ENCODE assay signal across 9 cellular contexts in the genomic region with DNA sequence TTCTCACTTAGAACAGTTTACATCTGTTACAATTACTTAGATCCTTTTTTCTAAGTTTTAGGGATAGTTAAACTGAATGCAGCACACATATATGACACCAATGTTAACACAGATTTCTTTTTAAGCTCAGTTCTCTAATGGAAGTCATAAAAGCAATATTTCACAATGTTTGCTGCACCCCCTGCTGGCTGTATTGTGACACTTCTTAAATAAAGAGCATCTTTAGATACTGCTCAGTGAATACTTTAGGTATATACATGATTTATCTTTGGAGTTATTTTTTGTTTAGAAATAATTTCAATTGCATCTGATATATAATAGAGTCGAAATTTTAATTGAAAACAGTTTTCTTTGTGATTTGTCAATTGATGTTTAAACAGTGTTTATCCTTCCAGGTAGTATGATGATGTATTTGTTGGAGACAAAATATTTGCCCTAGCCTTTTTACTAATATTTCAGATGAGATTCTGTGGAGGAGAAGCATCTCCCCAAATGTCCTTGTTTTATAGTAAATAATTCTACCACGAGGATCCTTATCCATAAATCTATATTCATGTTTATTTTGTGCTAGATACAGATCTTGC.
DNase-seq lines count a peak whose midpoint lies in the region; FAIRE-seq and TF ChIP-seq lines count a peak whose summit lies in the region.
"Had no signal": no experiment of that assay in that cellular context is flagged by ENCODE, and none has a peak within 500 bp of the region (broad histone marks: within the 10 kb centered on the region; RNA-seq: fewer than 3 reads in every experiment).

No MANE protein-coding gene starts in this region.

- H3K27ac Mint-ChIP-seq in HFFc6, result peak overlapping the region; percentile 47

- H3K4ac ChIP-seq in neuronal stem cell (ENCODE audit: low read length), result no peak overlapping the region

- H2BK5ac ChIP-seq in neuronal stem cell (ENCODE audit: low read length), result no peak overlapping the region

- no peak for FAIRE-seq in GM12892 (lab: Jason Lieb, UNC)

- H3K14ac ChIP-seq in neuronal stem cell (ENCODE audit: low read length), result no peak overlapping the region

- H3K27me3 ChIP-seq in neuronal stem cell (ENCODE audit: control insufficient read depth in 3 of 3, insufficient read depth in 3 of 3, low read depth in 1 of 3, low read length in 3 of 3), result no peaks in the 10 kb centered on the region

- H3K4me1 Mint-ChIP-seq in HFFc6 (ENCODE audit: low read depth), result peaks cover 90% of the 10 kb centered on the region

- H3K23ac ChIP-seq in neuronal stem cell (ENCODE audit: low read depth, low read length, poor library complexity), result no peak overlapping the region

- no peaks in the 10 kb centered on the region for H3K9me3 ChIP-seq in neuronal stem cell (replicated peaks in 1 of 2; ENCODE audit: control insufficient read depth in 2 of 2, insufficient read depth in 1 of 2, low read depth in 1 of 2, low read length in 2 of 2)

- no peak overlapping the region for H3K4me3 Mint-ChIP-seq in HFFc6

- H4K91ac ChIP-seq in neuronal stem cell (ENCODE audit: low read depth, low read length, poor library complexity), result no peak overlapping the region

- H3K9ac ChIP-seq in neuronal stem cell (ENCODE audit: low read depth, low read length, poor library complexity), result no peak overlapping the region

- H2BK120ac ChIP-seq in neuronal stem cell (ENCODE audit: low read depth, low read length), result no peak overlapping the region

- peaks cover 0 to 20% of the 10 kb centered on the region in 2 donors for H3K36me3 ChIP-seq in neuronal stem cell (replicated peaks in 1 of 2; ENCODE audit: control insufficient read depth in 2 of 2, insufficient read depth in 2 of 2, low read length in 2 of 2)

- H3K27ac ChIP-seq in neuronal stem cell (replicated peaks; ENCODE audit: low read length), result no peak overlapping the region
- H3K27ac ChIP-seq: epithelial cell of prostate had no signal

- H3K36me3 Mint-ChIP-seq in HFFc6 (ENCODE audit: low read depth), result no peaks in the 10 kb centered on the region

- H3K79me1 ChIP-seq in neuronal stem cell (ENCODE audit: low read depth, low read length), result no peaks in the 10 kb centered on the region

- DNase-seq in SIG-M5 treated with dmso at 0.1 percent for 504 hours (lab: John Stamatoyannopoulos, UW; ENCODE audit: unreplicated experiment), result peak; percentile 55
- DNase-seq in SIG-M5 (lab: John Stamatoyannopoulos, UW), result no peak
- DNase-seq in HFFc6, result peak; percentile 60
- DNase-seq in NCI-H2107 treated with DMSO at 0.1 percent for 48 hours (lab: John Stamatoyannopoulos, UW; ENCODE audit: unreplicated experiment), result peak; percentile 66
- DNase-seq in activated CD4-positive, CD25-positive, alpha-beta regulatory T cell treated with anti-CD3 and anti-CD28 coated beads, Interleukin-2, amount 50 U/mL, for 72 hours, result peak; percentile 33
- DNase-seq in epithelial cell of proximal tubule (ENCODE audit: low read depth), result no peak
- peak; percentile 20 for DNase-seq in neuronal stem cell (ENCODE audit: low spot score)
- no peak for DNase-seq in GM12892 (ENCODE audit: insufficient read length)

- H2BK12ac ChIP-seq in neuronal stem cell (ENCODE audit: low read length), result no peak overlapping the region

- H2BK15ac ChIP-seq in neuronal stem cell (ENCODE audit: low read length), result no peak overlapping the region

- no peaks in the 10 kb centered on the region for H3K9me3 Mint-ChIP-seq in HFFc6

- no peak overlapping the region for H3K18ac ChIP-seq in neuronal stem cell (ENCODE audit: low read length)

- no peak for TF ChIP-seq POLR2A in GM12892 (IDR thresholded peaks at IDR 0.05; ENCODE audit: low read depth, low read length)

- H3K4me2 ChIP-seq in neuronal stem cell (ENCODE audit: insufficient read depth, low read length, poor library complexity, severe bottlenecking), result no peak overlapping the region

- TF ChIP-seq CTCF in HFFc6 (IDR thresholded peaks at IDR 0.05), result peak; percentile 93
- TF ChIP-seq CTCF in epithelial cell of proximal tubule (conservative IDR thresholded peaks at IDR 0.05; ENCODE audit: low read depth, low read length), result peak; percentile 80

- H2AK5ac ChIP-seq in neuronal stem cell (ENCODE audit: low read depth, low read length), result no peak overlapping the region

- H3K4me3 ChIP-seq in epithelial cell of proximal tubule (ENCODE audit: low read depth, low read length) (no peak overlapping the region), neuronal stem cell (ENCODE audit: low read length in 2 of 2) (no peak overlapping the region)

- H3K27me3 Mint-ChIP-seq in HFFc6 (ENCODE audit: insufficient read depth), result no peaks in the 10 kb centered on the region

- H4K8ac ChIP-seq in neuronal stem cell (ENCODE audit: low read depth, low read length), result no peak overlapping the region

- H2AFZ ChIP-seq in neuronal stem cell (ENCODE audit: low read length), result no peak overlapping the region

- peaks cover 0 to 6% of the 10 kb centered on the region in 2 donors for H3K4me1 ChIP-seq in neuronal stem cell (ENCODE audit: control insufficient read depth in 2 of 2, insufficient read depth in 1 of 2, low read depth in 1 of 2, low read length in 2 of 2)

- WGBS in neuronal stem cell (ENCODE audit: extremely low coverage in 2 of 2, insufficient read length in 2 of 2, insufficient replicate concordance in 1 of 2), 2 donors, result no CpG with 5 or more reads among the region's 2 CpGs

Comparison
In these comparisons a context has a peak if more than half of its experiments do, and no peak if none do; other contexts are left out.
1. DNase-seq: peak in SIG-M5 treated with dmso at 0.1 percent for 504 hours (single experiment), HFFc6 (single experiment), NCI-H2107 treated with DMSO at 0.1 percent for 48 hours (single experiment), activated CD4-positive, CD25-positive, alpha-beta regulatory T cell treated with anti-CD3 and anti-CD28 coated beads, Interleukin-2, amount 50 U/mL, for 72 hours (single experiment) and neuronal stem cell (single experiment); none in SIG-M5 (single experiment), epithelial cell of proximal tubule (single experiment) and GM12892 (single experiment).